In genomic region chr5:151483647-151484046, GRCh38 we compare ENCODE assay signal across 19 cellular contexts. TPM values are rescaled to one million over a fixed set of nuclear protein-coding genes. Genes with fewer than 3 reads are reported as not detected.
DNase-seq lines count a peak whose midpoint lies in the region; ATAC-seq and TF ChIP-seq lines count a peak whose summit lies in the region.
"Had no signal": no experiment of that assay in that cellular context is flagged by ENCODE, and none has a peak within 500 bp of the region (broad histone marks: within the 10 kb centered on the region; RNA-seq: fewer than 3 reads in every experiment).

No MANE protein-coding gene starts in this region.

- no peaks in the 10 kb centered on the region for H3K9me3 ChIP-seq in adrenal gland (replicated peaks in 1 of 3)
- no peaks in the 10 kb centered on the region for H3K9me3 ChIP-seq in tibial artery
- H3K9me3 ChIP-seq: gastrocnemius medialis had no signal

- no peak for TF ChIP-seq POLR2A in adrenal gland (IDR thresholded peaks at IDR 0.05)

- H3K36me3 ChIP-seq in adrenal gland (replicated peaks in 1 of 2) (peaks cover 0 to 29% of the 10 kb centered on the region in 2 donors), tibial artery (peaks cover 41 to 63% (median 52%) of the 10 kb centered on the region in 3 donors)

- WGBS in adrenal gland, 4 donors: 66 to 88% (median 75%) methylated on average over 5 of the region's 5 CpGs

- no peaks in the 10 kb centered on the region for H3K4me1 ChIP-seq in adrenal gland (replicated peaks in 1 of 2)
- no peaks in the 10 kb centered on the region for H3K4me1 ChIP-seq in tibial artery

- intact Hi-C loops in adrenal gland (cut with DNase I): no loop called here
- intact Hi-C loops in tibial artery (cut with DNase I; ENCODE audit: low total_unique reads): no loop called here

- DNase-seq in CD1c-positive myeloid dendritic cell (ENCODE audit: extremely low spot score): peak; percentile 67
- peak; percentile 49 to 65 for DNase-seq in Kasumi-1 (lab: John Stamatoyannopoulos, UW)
- peak in 2 of 7 donors; percentile 32 for DNase-seq in adrenal gland
- DNase-seq in midbrain (lab: John Stamatoyannopoulos, UW): peak; percentile 3
- no peak for DNase-seq in tibial artery
- DNase-seq: activated CD4-positive, alpha-beta T cell treated with anti-CD3 and anti-CD28 coated beads for 48 hours; activated naive CD4-positive, alpha-beta T cell; gastrocnemius medialis; HFFc6; immature natural killer cell; mesendoderm; NCI-H1105 treated with DMSO at 0.1 percent for 48 hours; NCI-H82; stimulated activated CD4-positive, alpha-beta T cell treated with anti-CD3 and anti-CD28 coated beads, Interleukin-4, amount 100 ng/mL, for 1 hour; stimulated activated CD8-positive, alpha-beta memory T cell treated with anti-CD3 and anti-CD28 coated beads, Interleukin-4, amount 100 ng/mL, for 48 hours had no signal

- H3K27ac ChIP-seq in adrenal gland: peak overlapping the region in 4 of 5 donors; percentile 3 to 68 (median 32)
- H3K27ac ChIP-seq in tibial artery: no peak overlapping the region
- H3K27ac ChIP-seq: gastrocnemius medialis had no signal

- H3K4me3 ChIP-seq in adrenal gland: no peak overlapping the region
- no peak overlapping the region for H3K4me3 ChIP-seq in tibial artery
- H3K4me3 ChIP-seq: coronary artery, gastrocnemius medialis had no signal

- TF ChIP-seq CTCF in adrenal gland (IDR thresholded peaks at IDR 0.05) (no peak), tibial artery (IDR thresholded peaks at IDR 0.05) (no peak)

- ATAC-seq in HG03439 (IDR thresholded peaks at IDR 0.05; ENCODE audit: unreplicated experiment): no peak
- ATAC-seq in GM21526 (IDR thresholded peaks at IDR 0.05; ENCODE audit: low FRiP score, unreplicated experiment): no peak
- ATAC-seq in GM18873 (IDR thresholded peaks at IDR 0.05; ENCODE audit: low FRiP score, unreplicated experiment): no peak
- ATAC-seq: gastrocnemius medialis had no signal

- H3K27me3 ChIP-seq in adrenal gland: no peaks in the 10 kb centered on the region
- no peaks in the 10 kb centered on the region for H3K27me3 ChIP-seq in tibial artery
- H3K27me3 ChIP-seq: gastrocnemius medialis had no signal

RNA-seq across cellular contexts. Expression of gene SLC36A1, which starts 36.2 kb away (rescaled TPM):
- 10 to 100 TPM in 5 of 8 donors, 1 to 10 TPM in 3; 6.9 to 15.4 (median 10.7) TPM for total RNA-seq in adrenal gland
- polyA plus RNA-seq in adrenal gland: 1 to 10 TPM; 3.0 to 8.2 (median 6.4) TPM

Comparison
In these comparisons a context has a peak if more than half of its experiments do, and no peak if none do; other contexts are left out.
1. DNase-seq: peak in CD1c-positive myeloid dendritic cell (single experiment), Kasumi-1 (2 of 2) and midbrain (single experiment); none in tibial artery (0 of 2).
2. H3K27ac ChIP-seq: peak in adrenal gland (4 of 5); none in tibial artery (0 of 2).